ENCODE assay signal across 14 cellular contexts in the genomic region with DNA sequence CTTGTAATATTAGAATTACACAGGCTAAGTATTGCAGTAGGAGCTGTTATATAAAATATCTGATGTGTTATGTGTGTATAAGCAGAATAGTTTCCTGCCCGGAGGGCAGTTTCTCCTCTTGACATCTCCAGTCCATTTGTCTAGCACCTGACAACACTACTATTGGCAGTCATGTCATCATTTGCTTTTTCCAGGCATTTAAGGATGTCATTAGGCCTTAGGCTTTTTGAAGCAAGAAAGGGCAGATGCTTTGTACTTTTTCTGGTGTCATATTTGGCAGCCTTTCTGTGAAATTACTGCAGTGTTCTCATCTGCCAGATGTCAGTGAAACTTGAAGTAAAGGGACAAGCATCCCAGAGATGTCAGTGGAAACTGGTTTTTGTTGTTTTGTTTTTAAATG.
A peak's percentile ranks its signal among the peaks of the same experiment; 100 is the strongest.
DNase-seq lines count a peak whose midpoint lies in the region; TF ChIP-seq lines count a peak whose summit lies in the region.
"Had no signal": no experiment of that assay in that cellular context is flagged by ENCODE, and none has a peak within 500 bp of the region (broad histone marks: within the 10 kb centered on the region; RNA-seq: fewer than 3 reads in every experiment).

No MANE protein-coding gene starts in this region.

- H3K36me3 Mint-ChIP-seq in activated T-helper 1 cell treated with anti-CD3 and anti-CD28 coated beads, Interleukin-12 subunit alpha, Interleukin-12 subunit beta, Interleukin-2, Interleukin-4 antibody, amounts not matched to agents 30 ng/mL and 10 ng/mL and 1 ng/mL, durations not matched to agents 14 hours and 24 hours and 36 hours (ENCODE audit: low read depth), result no peaks in the 10 kb centered on the region
- H3K36me3 Mint-ChIP-seq in HFFc6 (ENCODE audit: low read depth), result no peaks in the 10 kb centered on the region
- H3K36me3 Mint-ChIP-seq: CD8-positive, alpha-beta memory T cell had no signal

- no peaks in the 10 kb centered on the region for H3K9me3 Mint-ChIP-seq in activated T-helper 1 cell treated with anti-CD3 and anti-CD28 coated beads, Interleukin-12 subunit alpha, Interleukin-12 subunit beta, Interleukin-2, Interleukin-4 antibody, amounts not matched to agents 30 ng/mL and 10 ng/mL and 1 ng/mL, durations not matched to agents 14 hours and 24 hours and 36 hours
- H3K9me3 Mint-ChIP-seq in HFFc6, result peaks cover 7% of the 10 kb centered on the region
- H3K9me3 Mint-ChIP-seq: GM23338 had no signal

- intact Hi-C loops in activated T-helper 1 cell treated with anti-CD3 and anti-CD28 coated beads, Interleukin-12 subunit alpha, Interleukin-12 subunit beta, Interleukin-2, Interleukin-4 antibody, amounts not matched to agents 30 ng/mL and 10 ng/mL and 1 ng/mL, durations not matched to agents 14 hours and 24 hours and 36 hours (cut with micrococcal nuclease), result no loop called here

- no peak for TF ChIP-seq CTCF in HFFc6 (IDR thresholded peaks at IDR 0.05)

- no peaks in the 10 kb centered on the region for H3K4me1 Mint-ChIP-seq in activated T-helper 1 cell treated with anti-CD3 and anti-CD28 coated beads, Interleukin-12 subunit alpha, Interleukin-12 subunit beta, Interleukin-2, Interleukin-4 antibody, amounts not matched to agents 30 ng/mL and 10 ng/mL and 1 ng/mL, durations not matched to agents 14 hours and 24 hours and 36 hours (ENCODE audit: low read depth)
- no peaks in the 10 kb centered on the region for H3K4me1 Mint-ChIP-seq in HFFc6 (ENCODE audit: low read depth)
- H3K4me1 Mint-ChIP-seq: CD8-positive, alpha-beta memory T cell had no signal

- H3K4me3 Mint-ChIP-seq in activated T-helper 1 cell treated with anti-CD3 and anti-CD28 coated beads, Interleukin-12 subunit alpha, Interleukin-12 subunit beta, Interleukin-2, Interleukin-4 antibody, amounts not matched to agents 30 ng/mL and 10 ng/mL and 1 ng/mL, durations not matched to agents 14 hours and 24 hours and 36 hours, result no peak overlapping the region
- no peak overlapping the region for H3K4me3 Mint-ChIP-seq in HFFc6
- H3K4me3 Mint-ChIP-seq: CD8-positive, alpha-beta memory T cell; GM23338 had no signal

- peak; percentile 8 for DNase-seq in NCI-H1436 (lab: John Stamatoyannopoulos, UW)
- no peak for DNase-seq in NCI-H1436 treated with DMSO at 0.1 percent for 48 hours (lab: John Stamatoyannopoulos, UW)
- DNase-seq in NCI-H1694 treated with DMSO at 0.1 percent for 48 hours (lab: John Stamatoyannopoulos, UW), result peak; percentile 17
- DNase-seq in SK-N-DZ (ENCODE audit: low spot score), result peak; percentile 5
- DNase-seq in retina, result peak; percentile 26
- no peak for DNase-seq in activated T-helper 1 cell treated with anti-CD3 and anti-CD28 coated beads, Interleukin-12 subunit alpha, Interleukin-12 subunit beta, Interleukin-2, Interleukin-4 antibody, amounts not matched to agents 30 ng/mL and 10 ng/mL and 1 ng/mL, durations not matched to agents 14 hours and 24 hours and 36 hours (ENCODE audit: low spot score)
- no peak for DNase-seq in HFFc6
- DNase-seq: CD8-positive, alpha-beta memory T cell; MV-4-11; NCI-H1930; NCI-H345; Peyer's patch; T-helper 2 cell had no signal

- no peaks in the 10 kb centered on the region for H3K27me3 Mint-ChIP-seq in activated T-helper 1 cell treated with anti-CD3 and anti-CD28 coated beads, Interleukin-12 subunit alpha, Interleukin-12 subunit beta, Interleukin-2, Interleukin-4 antibody, amounts not matched to agents 30 ng/mL and 10 ng/mL and 1 ng/mL, durations not matched to agents 14 hours and 24 hours and 36 hours (ENCODE audit: insufficient read depth)
- no peaks in the 10 kb centered on the region for H3K27me3 Mint-ChIP-seq in HFFc6 (ENCODE audit: insufficient read depth)
- H3K27me3 Mint-ChIP-seq: CD8-positive, alpha-beta memory T cell had no signal

- no peak overlapping the region for H3K27ac Mint-ChIP-seq in activated T-helper 1 cell treated with anti-CD3 and anti-CD28 coated beads, Interleukin-12 subunit alpha, Interleukin-12 subunit beta, Interleukin-2, Interleukin-4 antibody, amounts not matched to agents 30 ng/mL and 10 ng/mL and 1 ng/mL, durations not matched to agents 14 hours and 24 hours and 36 hours
- no peak overlapping the region for H3K27ac Mint-ChIP-seq in HFFc6
- H3K27ac Mint-ChIP-seq: CD8-positive, alpha-beta memory T cell; GM23338 had no signal

Comparison
In these comparisons a context has a peak if more than half of its experiments do, and no peak if none do; other contexts are left out.
1. DNase-seq: peak in NCI-H1436 (single experiment), NCI-H1694 treated with DMSO at 0.1 percent for 48 hours (single experiment), SK-N-DZ (single experiment) and retina (single experiment); none in NCI-H1436 treated with DMSO at 0.1 percent for 48 hours (single experiment), activated T-helper 1 cell treated with anti-CD3 and anti-CD28 coated beads, Interleukin-12 subunit alpha, Interleukin-12 subunit beta, Interleukin-2, Interleukin-4 antibody, amounts not matched to agents 30 ng/mL and 10 ng/mL and 1 ng/mL, durations not matched to agents 14 hours and 24 hours and 36 hours (single experiment) and HFFc6 (single experiment).